21 cellular contexts compared by ENCODE assay signal in genomic region chr6:154991207-154991606, GRCh38. TPM values are rescaled to one million over a fixed set of nuclear protein-coding genes. Genes with fewer than 3 reads are reported as not detected.
A peak's percentile ranks its signal among the peaks of the same experiment; 100 is the strongest.
DNase-seq lines count a peak whose midpoint lies in the region; ATAC-seq and TF ChIP-seq lines count a peak whose summit lies in the region.
"Had no signal": no experiment of that assay in that cellular context is flagged by ENCODE, and none has a peak within 500 bp of the region (broad histone marks: within the 10 kb centered on the region; RNA-seq: fewer than 3 reads in every experiment).

No MANE protein-coding gene starts in this region.

- no peaks in the 10 kb centered on the region for H3K27me3 ChIP-seq in GM23248 (replicated peaks; ENCODE audit: insufficient read depth)
- H3K27me3 ChIP-seq in suprapubic skin: peaks cover 15% of the 10 kb centered on the region
- H3K27me3 ChIP-seq: BE2C, SJCRH30 had no signal

- TF ChIP-seq EP300 in suprapubic skin (IDR thresholded peaks at IDR 0.05): no peak

- H3K9me2 ChIP-seq in GM23248 (ENCODE audit: insufficient read depth): no peaks in the 10 kb centered on the region

- DNase-seq in AG08395 (ENCODE audit: low spot score): peak; percentile 24
- DNase-seq in GM23248: peak; percentile 51
- peak; percentile 68 for DNase-seq in astrocyte of the hippocampus (ENCODE audit: low read depth, low spot score)
- DNase-seq in D341Med (ENCODE audit: low spot score): no peak
- DNase-seq in SW480 (ENCODE audit: low spot score): no peak
- no peak for DNase-seq in suprapubic skin (ENCODE audit: low spot score in 2 of 2)
- no peak for DNase-seq in AG08396 (ENCODE audit: low spot score)
- DNase-seq: 8988T; BE2C; DMS79; NCI-H1105; NCI-H146; NCI-H2029; NCI-H2227 treated with DMSO at 0.1 percent for 48 hours; NCI-H510A treated with DMSO at 0.1 percent for 48 hours; NCI-H748 treated with DMSO at 0.1 percent for 48 hours; NK-92 treated with Interleukin-12 subunit alpha and Interleukin-12 subunit beta, amount 100 ng/mL, for 24 hours; SJCRH30; T-helper 1 cell had no signal

- no peaks in the 10 kb centered on the region for H3K9me3 ChIP-seq in GM23248 (ENCODE audit: low read depth)
- H3K9me3 ChIP-seq in suprapubic skin: no peaks in the 10 kb centered on the region
- H3K9me3 ChIP-seq: BE2C, SJCRH30 had no signal

- no peak for TF ChIP-seq CTCF in suprapubic skin (IDR thresholded peaks at IDR 0.05)

- no peak overlapping the region for H3K4me2 ChIP-seq in GM23248 (ENCODE audit: unreplicated experiment)

- WGBS in GM23248 (ENCODE audit: low coverage in 1 of 2, low lambda C conversion rate in 2 of 2, missing lambda C conversion rate in 2 of 2), 2 experiments: 31 to 32% methylated on average over 4 of the region's 4 CpGs
- 34% methylated on average over 4 of the region's 4 CpGs for WGBS in suprapubic skin

- ATAC-seq in esophagus mucosa: peak; percentile 22
- ATAC-seq: K562 had no signal

- H3K79me2 ChIP-seq in GM23248 (ENCODE audit: insufficient read depth): no peaks in the 10 kb centered on the region

- H4K20me1 ChIP-seq in GM23248 (ENCODE audit: insufficient read depth): no peaks in the 10 kb centered on the region

- H3K9ac ChIP-seq in GM23248: no peak overlapping the region

- peaks cover 5% of the 10 kb centered on the region; the same call in 1 of the 2 replicates for H3F3A ChIP-seq in GM23248 (ENCODE audit: insufficient read depth)

- no peak overlapping the region for H2AFZ ChIP-seq in GM23248

- H3K4me1 ChIP-seq in GM23248 (ENCODE audit: insufficient read depth) (0 out of 2 replicates have a peak, but pooled peaks cover 3% of the 10 kb centered on the region), suprapubic skin (peaks cover 10% of the 10 kb centered on the region)
- H3K4me1 ChIP-seq: BE2C had no signal

- in situ Hi-C loops in GM23248 (cut with MboI): no loop called here

- H3K27ac ChIP-seq in GM23248: no peak overlapping the region
- no peak overlapping the region for H3K27ac ChIP-seq in suprapubic skin
- H3K27ac ChIP-seq: SJCRH30 had no signal

- TF ChIP-seq POLR2A in suprapubic skin (IDR thresholded peaks at IDR 0.05): no peak

- H3K36me3 ChIP-seq in GM23248 (ENCODE audit: low read depth) (no peaks in the 10 kb centered on the region), suprapubic skin (no peaks in the 10 kb centered on the region)
- H3K36me3 ChIP-seq: BE2C, SJCRH30 had no signal

- no peak overlapping the region for H3K4me3 ChIP-seq in GM23248
- no peak overlapping the region for H3K4me3 ChIP-seq in suprapubic skin
- H3K4me3 ChIP-seq: K562, SJCRH30 had no signal

RNA-seq across cellular contexts. Expression of gene TIAM2, which starts 3.9 kb away (rescaled TPM):
- total RNA-seq in GM23248 (2014; rRNA removed; shearing (Covaris generic)): 2.6 and 5.1 TPM in 2 replicates
- polyA plus RNA-seq in GM23248 (2016; fragmentation: Nextera tagmentation; extraction: Ambion mirVana): 2.4 and 4.3 TPM in 2 replicates
- 3.1 TPM for total RNA-seq in esophagus mucosa
- 10 to 100 TPM in 1 of 4 donors, 1 to 10 TPM in 3; 4.8 to 11.4 (median 6.7) TPM for total RNA-seq in suprapubic skin

Comparison
In these comparisons a context has a peak if more than half of its experiments do, and no peak if none do; other contexts are left out.
1. DNase-seq: peak in AG08395 (single experiment), GM23248 (single experiment) and astrocyte of the hippocampus (single experiment); none in D341Med (single experiment), SW480 (single experiment), suprapubic skin (0 of 2) and AG08396 (single experiment).